Comparison of ENCODE assay signal across 18 cellular contexts in the genomic region with DNA sequence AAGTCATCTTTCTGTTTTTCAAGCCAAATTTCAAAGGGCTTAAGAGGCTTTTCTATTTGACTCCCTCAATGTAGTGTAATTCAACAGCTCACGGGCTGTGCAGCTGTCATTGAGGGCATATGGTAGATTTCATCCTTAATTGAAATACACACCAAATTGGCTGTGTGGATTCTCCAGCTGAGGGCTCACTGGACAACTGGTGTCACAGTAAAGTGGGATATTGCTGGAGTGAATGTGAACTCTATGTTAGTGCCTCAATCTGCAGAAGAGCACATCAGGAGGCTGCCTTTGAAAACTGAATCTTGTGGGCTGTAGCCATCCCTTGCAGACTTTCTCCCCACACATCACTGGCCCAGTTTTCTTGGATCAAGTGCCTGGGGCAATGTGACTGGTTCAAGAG.
DNase-seq lines count a peak whose midpoint lies in the region; ATAC-seq and TF ChIP-seq lines count a peak whose summit lies in the region.
"Had no signal": no experiment of that assay in that cellular context is flagged by ENCODE, and none has a peak within 500 bp of the region (broad histone marks: within the 10 kb centered on the region; RNA-seq: fewer than 3 reads in every experiment).

No MANE protein-coding gene starts in this region.

- H3K36me3 Mint-ChIP-seq in stimulated activated effector memory CD8-positive, alpha-beta T cell treated with anti-CD3 and anti-CD28 coated beads, Interleukin-12 subunit alpha, Interleukin-12 subunit beta, amount 100 ng/mL, for 72 hours, result peaks cover 41% of the 10 kb centered on the region

- intact Hi-C loops in Right ventricle myocardium superior (cut with DNase I) (no loop called here), cardiac septum (cut with DNase I) (no loop called here)

- H3K9me2 ChIP-seq in MM.1S (replicated peaks; ENCODE audit: insufficient read depth, low read length), result no peaks in the 10 kb centered on the region

- no peak overlapping the region for H3K4me3 Mint-ChIP-seq in stimulated activated effector memory CD8-positive, alpha-beta T cell treated with anti-CD3 and anti-CD28 coated beads, Interleukin-12 subunit alpha, Interleukin-12 subunit beta, amount 100 ng/mL, for 72 hours
- H3K4me3 Mint-ChIP-seq: CD4-positive, alpha-beta memory T cell; GM23338 had no signal

- no peak for TF ChIP-seq CTCF in MM.1S (IDR thresholded peaks at IDR 0.05; ENCODE audit: low read length)

- H3K79me2 ChIP-seq in MM.1S (ENCODE audit: low read length), result no peaks in the 10 kb centered on the region

- H3K4me1 Mint-ChIP-seq in stimulated activated effector memory CD8-positive, alpha-beta T cell treated with anti-CD3 and anti-CD28 coated beads, Interleukin-12 subunit alpha, Interleukin-12 subunit beta, amount 100 ng/mL, for 72 hours, result peaks cover 37% of the 10 kb centered on the region

- peaks cover 39% of the 10 kb centered on the region for H3K4me1 ChIP-seq in MM.1S (ENCODE audit: low read length)
- H3K4me1 ChIP-seq in adipocyte (ENCODE audit: control insufficient read depth, insufficient read depth, low read length), result peaks cover 3% of the 10 kb centered on the region

- ATAC-seq in Right ventricle myocardium superior (ENCODE audit: poor library complexity), result peak; percentile 71
- ATAC-seq in stimulated activated effector memory CD8-positive, alpha-beta T cell treated with anti-CD3 and anti-CD28 coated beads, Interleukin-12 subunit alpha, Interleukin-12 subunit beta, amount 100 ng/mL, for 72 hours, result no peak
- ATAC-seq: GM23338, HCT116 had no signal

- H3F3A ChIP-seq in MM.1S (ENCODE audit: insufficient read depth, low read length), result no peaks in the 10 kb centered on the region; the same call in 1 of the 2 replicates

- H3K9me3 ChIP-seq in MM.1S (replicated peaks; ENCODE audit: insufficient read depth, low read length), result no peaks in the 10 kb centered on the region
- H3K9me3 ChIP-seq in adipocyte (ENCODE audit: control insufficient read depth, low read length), result no peaks in the 10 kb centered on the region
- H3K9me3 ChIP-seq: MG63 had no signal

- no peak overlapping the region for H2AFZ ChIP-seq in MM.1S (ENCODE audit: low read length)
- H2AFZ ChIP-seq: GM23338 had no signal

- peak overlapping the region; percentile 46; the same call in 1 of the 2 replicates for H3K27ac ChIP-seq in MM.1S (ENCODE audit: low read length)

- H3K4me3 ChIP-seq in MM.1S (ENCODE audit: low read length), result no peak overlapping the region
- no peak overlapping the region for H3K4me3 ChIP-seq in adipocyte (ENCODE audit: low read length)
- H3K4me3 ChIP-seq: GM23338, MG63 had no signal

- H4K20me1 ChIP-seq in MM.1S (ENCODE audit: insufficient read depth, low read length), result no peaks in the 10 kb centered on the region

- H3K27ac Mint-ChIP-seq in stimulated activated effector memory CD8-positive, alpha-beta T cell treated with anti-CD3 and anti-CD28 coated beads, Interleukin-12 subunit alpha, Interleukin-12 subunit beta, amount 100 ng/mL, for 72 hours, result peak overlapping the region; percentile 39
- H3K27ac Mint-ChIP-seq: CD4-positive, alpha-beta memory T cell; GM23338 had no signal

- DNase-seq in Right ventricle myocardium superior, result no peak
- no peak for DNase-seq in cardiac septum (ENCODE audit: low spot score)
- no peak for DNase-seq in MM.1S
- peak; percentile 66 for DNase-seq in adipocyte (ENCODE audit: low read depth)
- DNase-seq in stimulated activated effector memory CD8-positive, alpha-beta T cell treated with anti-CD3 and anti-CD28 coated beads, Interleukin-12 subunit alpha, Interleukin-12 subunit beta, amount 100 ng/mL, for 72 hours (ENCODE audit: low spot score in 2 of 2), result no peak
- no peak for DNase-seq in C1 segment of cervical spinal cord (lab: John Stamatoyannopoulos, UW)
- no peak for DNase-seq in Kasumi-1 (lab: John Stamatoyannopoulos, UW)
- DNase-seq: Calu3; CD4-positive, alpha-beta memory T cell; DMS79 treated with DMSO at 0.1 percent for 48 hours; KG1; MG63; NCI-H1092 treated with DMSO at 0.1 percent for 48 hours; NCI-H2081 treated with DMSO at 0.1 percent for 48 hours; NCI-H510A; NK-92 treated with Interleukin-12 subunit alpha and Interleukin-12 subunit beta, amount 100 ng/mL, for 24 hours had no signal

- H3K27me3 ChIP-seq in MM.1S (replicated peaks; ENCODE audit: insufficient read depth, low read length) (no peaks in the 10 kb centered on the region), adipocyte (replicated peaks; ENCODE audit: control insufficient read depth, insufficient read depth, low read length) (no peaks in the 10 kb centered on the region)
- H3K27me3 ChIP-seq: MG63 had no signal

- H3K4me2 ChIP-seq in MM.1S (ENCODE audit: low read depth, low read length), result 0 out of 2 replicates have a peak overlapping the region, but pooled peaks have one; percentile 20
- H3K4me2 ChIP-seq: GM23338 had no signal

- H3K36me3 ChIP-seq in MM.1S (replicated peaks; ENCODE audit: insufficient read depth, low read length), result no peaks in the 10 kb centered on the region
- peaks cover 23% of the 10 kb centered on the region for H3K36me3 ChIP-seq in adipocyte (ENCODE audit: control insufficient read depth, insufficient read depth, low read length, severe bottlenecking)

- peaks cover 1% of the 10 kb centered on the region for H3K9me3 Mint-ChIP-seq in stimulated activated effector memory CD8-positive, alpha-beta T cell treated with anti-CD3 and anti-CD28 coated beads, Interleukin-12 subunit alpha, Interleukin-12 subunit beta, amount 100 ng/mL, for 72 hours
- H3K9me3 Mint-ChIP-seq: CD4-positive, alpha-beta memory T cell; GM23338 had no signal

- no peak overlapping the region for H3K9ac ChIP-seq in MM.1S (ENCODE audit: low read length)
- H3K9ac ChIP-seq in adipocyte (ENCODE audit: low read length), result no peak overlapping the region
